Comparison of ENCODE assay signal across 11 cellular contexts in genomic region chr1:51690285-51690961, GRCh38.
DNase-seq lines count a peak whose midpoint lies in the region; ATAC-seq and TF ChIP-seq lines count a peak whose summit lies in the region.
"Had no signal": no experiment of that assay in that cellular context is flagged by ENCODE, and none has a peak within 500 bp of the region (broad histone marks: within the 10 kb centered on the region; RNA-seq: fewer than 3 reads in every experiment).

No MANE protein-coding gene starts in this region.

- in situ Hi-C loops in brain microvascular endothelial cell (cut with HindIII; ENCODE audit: low pct_ligation_motif_present, low sequenced_read_pairs): no loop called here

- no peak for TF ChIP-seq CTCF in brain microvascular endothelial cell (IDR thresholded peaks at IDR 0.05; ENCODE audit: low read depth, low read length, missing control alignments)
- no peak for TF ChIP-seq CTCF in lower lobe of right lung (IDR thresholded peaks at IDR 0.05)
- no peak for TF ChIP-seq CTCF in colonic mucosa (IDR thresholded peaks at IDR 0.05)

- intact Hi-C loops in lower lobe of right lung (cut with DNase I) (no loop called here), colonic mucosa (cut with DNase I) (no loop called here)

- no peaks in the 10 kb centered on the region for H3K9me3 ChIP-seq in lower lobe of right lung
- H3K9me3 ChIP-seq in colonic mucosa: no peaks in the 10 kb centered on the region
- H3K9me3 ChIP-seq: vagina had no signal

- H3K36me3 ChIP-seq in brain microvascular endothelial cell (replicated peaks): no peaks in the 10 kb centered on the region
- no peaks in the 10 kb centered on the region for H3K36me3 ChIP-seq in lower lobe of right lung
- H3K36me3 ChIP-seq in colonic mucosa: no peaks in the 10 kb centered on the region
- H3K36me3 ChIP-seq: vagina had no signal

- DNase-seq in COLO829 (ENCODE audit: low spot score) (peak; percentile 32), NCI-H146 (lab: John Stamatoyannopoulos, UW) (peak; percentile 64), brain microvascular endothelial cell (peak; percentile 67), lower lobe of right lung (no peak), NCI-H510A treated with DMSO at 0.1 percent for 48 hours (lab: John Stamatoyannopoulos, UW) (no peak), colonic mucosa (no peak), KG1 (lab: John Stamatoyannopoulos, UW) (no peak)
- DNase-seq: DMS79 treated with DMSO at 0.1 percent for 48 hours; stimulated activated CD4-positive, alpha-beta T cell treated with anti-CD3 and anti-CD28 coated beads, Interleukin-2, amount 100 ng/mL, for 48 hours had no signal

- H3K4me3 ChIP-seq in brain microvascular endothelial cell (ENCODE audit: low read depth, low read length) (no peak overlapping the region), lower lobe of right lung (no peak overlapping the region), colonic mucosa (no peak overlapping the region)
- H3K4me3 ChIP-seq: vagina had no signal

- peaks cover 23% of the 10 kb centered on the region for H3K4me1 ChIP-seq in lower lobe of right lung
- no peaks in the 10 kb centered on the region for H3K4me1 ChIP-seq in colonic mucosa

- ATAC-seq in lower lobe of right lung (peak; percentile 76 to 82), HG03378 (IDR thresholded peaks at IDR 0.05; ENCODE audit: unreplicated experiment) (no peak)

- no peak overlapping the region for H3K9ac ChIP-seq in colonic mucosa (ENCODE audit: low read depth in 2 of 2, low read length in 2 of 2)

- H3K27ac ChIP-seq in brain microvascular endothelial cell (peak overlapping the region; percentile 58), lower lobe of right lung (no peak overlapping the region), colonic mucosa (no peak overlapping the region)
- H3K27ac ChIP-seq: vagina had no signal

- no peaks in the 10 kb centered on the region for H3K27me3 ChIP-seq in brain microvascular endothelial cell (replicated peaks)
- no peaks in the 10 kb centered on the region for H3K27me3 ChIP-seq in lower lobe of right lung (ENCODE audit: low read depth)
- H3K27me3 ChIP-seq in colonic mucosa: no peaks in the 10 kb centered on the region
- H3K27me3 ChIP-seq: vagina had no signal

Comparison
In these comparisons a context has a peak if more than half of its experiments do, and no peak if none do; other contexts are left out.
1. DNase-seq: peak in COLO829 (single experiment), NCI-H146 (single experiment) and brain microvascular endothelial cell (single experiment); none in lower lobe of right lung (single experiment), NCI-H510A treated with DMSO at 0.1 percent for 48 hours (single experiment), colonic mucosa (single experiment) and KG1 (single experiment).